Comparison of ENCODE assay signal across 11 cellular contexts in genomic region chr10:76050291-76050625, GRCh38.
DNase-seq lines count a peak whose midpoint lies in the region; ATAC-seq and TF ChIP-seq lines count a peak whose summit lies in the region.
"Had no signal": no experiment of that assay in that cellular context is flagged by ENCODE, and none has a peak within 500 bp of the region (broad histone marks: within the 10 kb centered on the region; RNA-seq: fewer than 3 reads in every experiment).

No MANE protein-coding gene starts in this region.

- POLR2A ChIA-PET in activated CD4-positive, alpha-beta memory T cell treated with anti-CD3 and anti-CD28 coated beads, Interleukin-2, amount 10 ng/mL, durations not matched to agents 7 days and 5 days (lab: Charles Lee), result no interaction called here

- no peak for DNase-seq in CD14-positive monocyte (ENCODE audit: low spot score)
- peak; percentile 97 for DNase-seq in LNCaP clone FGC (ENCODE audit: low read depth)
- peak in 1 of 2 donors; percentile 47 for DNase-seq in left colon
- DNase-seq in sciatic nerve (ENCODE audit: low spot score), result no peak
- DNase-seq in cerebellum (ENCODE audit: low spot score), result no peak
- DNase-seq in activated CD4-positive, alpha-beta memory T cell treated with anti-CD3 and anti-CD28 coated beads, Interleukin-2, amount 10 ng/mL, durations not matched to agents 7 days and 5 days, result no peak
- DNase-seq in osteoblast (ENCODE audit: insufficient read length, low spot score, missing footprints), result no peak
- DNase-seq: NCI-H1048, NCI-H146, SJCRH30 had no signal

- TF ChIP-seq CTCF in CD14-positive monocyte (IDR thresholded peaks at IDR 0.05) (no peak), LNCaP clone FGC (IDR thresholded peaks at IDR 0.05; ENCODE audit: control insufficient read depth, extremely low read depth, insufficient read depth) (no peak), osteoblast (IDR thresholded peaks at IDR 0.05; ENCODE audit: extremely low read depth, low read depth, low read length) (no peak)

- peaks cover 28 to 57% of the 10 kb centered on the region in 2 donors for H3K36me3 Mint-ChIP-seq in CD14-positive monocyte
- no peaks in the 10 kb centered on the region for H3K36me3 Mint-ChIP-seq in activated CD4-positive, alpha-beta memory T cell treated with anti-CD3 and anti-CD28 coated beads, Interleukin-2, amount 10 ng/mL, durations not matched to agents 7 days and 5 days (ENCODE audit: low read depth)

- H3K4me2 ChIP-seq in osteoblast (ENCODE audit: insufficient read depth, low read length), result no peak overlapping the region

- H3K36me3 ChIP-seq in osteoblast (ENCODE audit: insufficient read depth, low read length), result no peaks in the 10 kb centered on the region
- H3K36me3 ChIP-seq: SJCRH30 had no signal

- peaks cover under 1% of the 10 kb centered on the region for H3K27me3 ChIP-seq in osteoblast (ENCODE audit: insufficient read depth, low read length)
- H3K27me3 ChIP-seq: SJCRH30 had no signal

- no peaks in the 10 kb centered on the region for H3K79me2 ChIP-seq in osteoblast (ENCODE audit: insufficient read depth, low read length)

- CTCF ChIA-PET in activated CD4-positive, alpha-beta memory T cell treated with anti-CD3 and anti-CD28 coated beads, Interleukin-2, amount 10 ng/mL, durations not matched to agents 7 days and 5 days (lab: Charles Lee), result no interaction called here

- peak overlapping the region in 6 of 7 donors; percentile 74 to 92 (median 83) for H3K27ac Mint-ChIP-seq in CD14-positive monocyte
- H3K27ac Mint-ChIP-seq in activated CD4-positive, alpha-beta memory T cell treated with anti-CD3 and anti-CD28 coated beads, Interleukin-2, amount 10 ng/mL, durations not matched to agents 7 days and 5 days, result no peak overlapping the region

- peaks cover 14% of the 10 kb centered on the region for H3K4me1 Mint-ChIP-seq in CD14-positive monocyte
- no peaks in the 10 kb centered on the region for H3K4me1 Mint-ChIP-seq in activated CD4-positive, alpha-beta memory T cell treated with anti-CD3 and anti-CD28 coated beads, Interleukin-2, amount 10 ng/mL, durations not matched to agents 7 days and 5 days

- ATAC-seq in left colon, result peak; percentile 66
- ATAC-seq in sciatic nerve, result peak; percentile 17

- no peaks in the 10 kb centered on the region for H3K9me3 ChIP-seq in osteoblast (ENCODE audit: low read depth, low read length)
- H3K9me3 ChIP-seq: SJCRH30 had no signal

- no peak overlapping the region for H3K27ac ChIP-seq in osteoblast (ENCODE audit: low read depth, low read length)
- H3K27ac ChIP-seq: GM23248, SJCRH30 had no signal

- intact Hi-C loops in CD14-positive monocyte (cut with micrococcal nuclease), result no loop called here
- intact Hi-C loops in left colon (cut with DNase I, micrococcal nuclease), result no loop called here
- intact Hi-C loops in sciatic nerve (cut with DNase I), result no loop called here

- no peaks in the 10 kb centered on the region for H3K4me1 ChIP-seq in osteoblast (ENCODE audit: insufficient read depth, low read length)
- H3K4me1 ChIP-seq: SJCRH30 had no signal

- peaks cover 4 to 20% (median 12%) of the 10 kb centered on the region in 7 donors for H3K9me3 Mint-ChIP-seq in CD14-positive monocyte
- peaks cover 6% of the 10 kb centered on the region for H3K9me3 Mint-ChIP-seq in activated CD4-positive, alpha-beta memory T cell treated with anti-CD3 and anti-CD28 coated beads, Interleukin-2, amount 10 ng/mL, durations not matched to agents 7 days and 5 days

- H3K27me3 Mint-ChIP-seq in CD14-positive monocyte (ENCODE audit: low read depth in 3 of 3), result no peaks in the 10 kb centered on the region
- no peaks in the 10 kb centered on the region for H3K27me3 Mint-ChIP-seq in activated CD4-positive, alpha-beta memory T cell treated with anti-CD3 and anti-CD28 coated beads, Interleukin-2, amount 10 ng/mL, durations not matched to agents 7 days and 5 days

- no peaks in the 10 kb centered on the region for H4K20me1 ChIP-seq in osteoblast (ENCODE audit: insufficient read depth, low read length)

- H3K4me3 ChIP-seq in LNCaP clone FGC (ENCODE audit: low read depth, low read length) (no peak overlapping the region), osteoblast (ENCODE audit: insufficient read depth, low read length) (no peak overlapping the region)
- H3K4me3 ChIP-seq: GM23248, SJCRH30 had no signal

- no peak overlapping the region for H3K4me3 Mint-ChIP-seq in CD14-positive monocyte
- H3K4me3 Mint-ChIP-seq in activated CD4-positive, alpha-beta memory T cell treated with anti-CD3 and anti-CD28 coated beads, Interleukin-2, amount 10 ng/mL, durations not matched to agents 7 days and 5 days, result no peak overlapping the region

- H2AFZ ChIP-seq in osteoblast (ENCODE audit: low read length), result no peak overlapping the region
- H2AFZ ChIP-seq: GM23248 had no signal
